In genomic region chr4:147246096-147246495, GRCh38 we compare ENCODE assay signal across 20 cellular contexts.
DNase-seq lines count a peak whose midpoint lies in the region; ATAC-seq and TF ChIP-seq lines count a peak whose summit lies in the region.
"Had no signal": no experiment of that assay in that cellular context is flagged by ENCODE, and none has a peak within 500 bp of the region (broad histone marks: within the 10 kb centered on the region; RNA-seq: fewer than 3 reads in every experiment).

No MANE protein-coding gene starts in this region.

- no peak overlapping the region for H4K91ac ChIP-seq in IMR-90 (ENCODE audit: insufficient read depth, low read depth, low read length)
- H4K91ac ChIP-seq in mesenchymal stem cell (ENCODE audit: low read length): peak overlapping the region; percentile 61

- no peak overlapping the region for H4K5ac ChIP-seq in IMR-90 (ENCODE audit: low read depth, low read length)

- H3K79me1 ChIP-seq in IMR-90 (ENCODE audit: low read depth in 1 of 2, low read length in 2 of 2) (no peaks in the 10 kb centered on the region), mesenchymal stem cell (replicated peaks; ENCODE audit: low read length, poor library complexity, severe bottlenecking) (no peaks in the 10 kb centered on the region)

- no peaks in the 10 kb centered on the region for H3K9me1 ChIP-seq in IMR-90 (ENCODE audit: insufficient read depth, low read length)

- no peak overlapping the region for H3K23ac ChIP-seq in IMR-90 (ENCODE audit: low read depth, low read length)
- H3K23ac ChIP-seq in mesenchymal stem cell (ENCODE audit: low read length in 2 of 2): no peak overlapping the region

- no peak overlapping the region for H3K14ac ChIP-seq in IMR-90 (replicated peaks; ENCODE audit: low read depth, low read length)
- no peak overlapping the region for H3K14ac ChIP-seq in mesenchymal stem cell (ENCODE audit: low read length in 2 of 2)

- POLR2A ChIA-PET in IMR-90 (lab: Charles Lee; ENCODE audit: unreplicated experiment): no interaction called here

- H3K4me3 ChIP-seq in IMR-90 (ENCODE audit: insufficient read depth, low read depth, low read length): no peak overlapping the region
- no peak overlapping the region for H3K4me3 ChIP-seq in mesenchymal stem cell (ENCODE audit: insufficient read depth in 1 of 2, low read depth in 1 of 2, low read length in 2 of 2)
- H3K4me3 ChIP-seq: BLaER1 treated with 17β-estradiol and CSF1 and Interleukin-3, amounts not matched to agents 10 nM and 100 nM; GM12878 had no signal

- no peak overlapping the region for H2BK15ac ChIP-seq in IMR-90 (ENCODE audit: low read depth, low read length)
- H2BK15ac ChIP-seq in mesenchymal stem cell (ENCODE audit: low read depth, poor library complexity, severe bottlenecking): no peak overlapping the region

- H3K9me3 ChIP-seq in IMR-90 (ENCODE audit: control insufficient read depth, insufficient read depth, low read length) (no peaks in the 10 kb centered on the region), mesenchymal stem cell (ENCODE audit: control insufficient read depth, low read length) (peaks cover 8% of the 10 kb centered on the region)
- H3K9me3 ChIP-seq: BLaER1 treated with 17β-estradiol and CSF1 and Interleukin-3, amounts not matched to agents 10 nM and 100 nM; Caco-2 had no signal

- H3K27me3 ChIP-seq in IMR-90 (ENCODE audit: control insufficient read depth, insufficient read depth, low read length) (no peaks in the 10 kb centered on the region), mesenchymal stem cell (ENCODE audit: control insufficient read depth in 1 of 2, insufficient read depth in 1 of 2, low read length in 2 of 2) (no peaks in the 10 kb centered on the region)
- H3K27me3 ChIP-seq: BLaER1 treated with 17β-estradiol and CSF1 and Interleukin-3, amounts not matched to agents 10 nM and 100 nM had no signal

- no peak overlapping the region for H2AK5ac ChIP-seq in IMR-90 (ENCODE audit: low read depth, low read length)
- no peak overlapping the region for H2AK5ac ChIP-seq in mesenchymal stem cell (ENCODE audit: low read length, severe bottlenecking)

- peak overlapping the region; percentile 7 for H2AK9ac ChIP-seq in IMR-90 (replicated peaks; ENCODE audit: low read depth, low read length, poor library complexity)

- H3K27ac ChIP-seq in IMR-90 (ENCODE audit: insufficient read depth, low read length) (no peak overlapping the region), mesenchymal stem cell (ENCODE audit: low read length, poor library complexity, severe bottlenecking) (no peak overlapping the region)
- H3K27ac ChIP-seq: BLaER1 treated with 17β-estradiol and CSF1 and Interleukin-3, amounts not matched to agents 10 nM and 100 nM had no signal

- dilution Hi-C loops in IMR-90 (cut with HindIII; ENCODE audit: low sequenced_read_pairs, unreplicated experiment): no loop called here

- no peak overlapping the region for H4K8ac ChIP-seq in IMR-90 (ENCODE audit: low read depth in 2 of 2, low read length in 2 of 2)
- no peak overlapping the region for H4K8ac ChIP-seq in mesenchymal stem cell (ENCODE audit: low read length)

- no peak overlapping the region for H3K56ac ChIP-seq in IMR-90 (ENCODE audit: extremely low read depth, insufficient read depth, low read length)

- in situ Hi-C loops in IMR-90 (cut with MboI; ENCODE audit: low sequenced_read_pairs): no loop called here

- CTCF ChIA-PET in IMR-90 (lab: Yijun Ruan, JAX): no interaction called here

- no peak for ATAC-seq in IMR-90 (ENCODE audit: low read depth)
- no peak for ATAC-seq in HG03565 (IDR thresholded peaks at IDR 0.05; ENCODE audit: unreplicated experiment)
- ATAC-seq: CD8-positive, alpha-beta T cell; GM12878 had no signal

- no peak for TF ChIP-seq POLR2A in IMR-90 (IDR thresholded peaks at IDR 0.05; ENCODE audit: low read depth, low read length)

- H2BK120ac ChIP-seq in IMR-90 (ENCODE audit: low read depth, low read length) (no peak overlapping the region), mesenchymal stem cell (ENCODE audit: low read depth, low read length) (peak overlapping the region; percentile 73)

- intact Hi-C loops in IMR-90 (cut with micrococcal nuclease): no loop called here

- TF ChIP-seq CTCF in IMR-90 (conservative IDR thresholded peaks at IDR 0.05; ENCODE audit: low read depth, low read length): no peak

- no CpG with 5 or more reads among the region's 1 CpG for WGBS in IMR-90 (ENCODE audit: extremely low coverage in 2 of 2, insufficient read length in 1 of 2), 2 experiments
- no CpG with 5 or more reads among the region's 1 CpG for WGBS in mesenchymal stem cell

- no peaks in the 10 kb centered on the region for H3K4me1 ChIP-seq in IMR-90 (ENCODE audit: control insufficient read depth, insufficient read depth, low read length)
- H3K4me1 ChIP-seq in mesenchymal stem cell (ENCODE audit: control insufficient read depth, insufficient read depth, low read depth, low read length): no peaks in the 10 kb centered on the region
- H3K4me1 ChIP-seq: BLaER1 treated with 17β-estradiol and CSF1 and Interleukin-3, amounts not matched to agents 10 nM and 100 nM had no signal

- DNase-seq in IMR-90 (no peak), mesenchymal stem cell (no peak), smooth muscle cell of the brain vasculature (ENCODE audit: low read depth, low spot score) (peak; percentile 57), DMS114 treated with DMSO at 0.1 percent for 48 hours (lab: John Stamatoyannopoulos, UW; ENCODE audit: unreplicated experiment) (no peak), NCI-H2081 (lab: John Stamatoyannopoulos, UW) (no peak)
- DNase-seq: 8988T; AML-193; Calu3; CD4-positive, alpha-beta T cell; CD8-positive, alpha-beta T cell; DMS153; DMS53; DMS79; DND-41; EL; GDM1 had no signal

- H2AFZ ChIP-seq in IMR-90 (replicated peaks; ENCODE audit: low read length, poor library complexity): no peak overlapping the region
- H2AFZ ChIP-seq in mesenchymal stem cell (ENCODE audit: low read depth, low read length): no peak overlapping the region

- H2BK12ac ChIP-seq in mesenchymal stem cell (ENCODE audit: low read length in 2 of 2): peak overlapping the region in 1 of 2 experiments; percentile 86

- no peaks in the 10 kb centered on the region for H4K20me1 ChIP-seq in IMR-90 (ENCODE audit: insufficient read depth, low read length)
- H4K20me1 ChIP-seq: BLaER1 treated with 17β-estradiol and CSF1 and Interleukin-3, amounts not matched to agents 10 nM and 100 nM had no signal

- H3K4me2 ChIP-seq in IMR-90 (ENCODE audit: low read depth, low read length) (no peak overlapping the region), mesenchymal stem cell (ENCODE audit: low read length, poor library complexity, severe bottlenecking) (no peak overlapping the region)
- H3K4me2 ChIP-seq: BLaER1 treated with 17β-estradiol and CSF1 and Interleukin-3, amounts not matched to agents 10 nM and 100 nM had no signal

- H2BK20ac ChIP-seq in IMR-90 (ENCODE audit: low read depth, low read length): no peak overlapping the region

- TF ChIP-seq RAD21 in IMR-90 (IDR thresholded peaks at IDR 0.05; ENCODE audit: low read length): no peak

- H3K4ac ChIP-seq in IMR-90 (ENCODE audit: low read depth, low read length): no peak overlapping the region
- H3K4ac ChIP-seq in mesenchymal stem cell (ENCODE audit: low read depth in 1 of 2, low read length in 2 of 2): peak overlapping the region in 1 of 2 experiments; percentile 73

- no peak overlapping the region for H2BK5ac ChIP-seq in IMR-90 (ENCODE audit: low read depth, low read length, poor library complexity, severe bottlenecking)
- no peak overlapping the region for H2BK5ac ChIP-seq in mesenchymal stem cell (ENCODE audit: low read depth, low read length, poor library complexity, severe bottlenecking)

- H3K18ac ChIP-seq in IMR-90 (ENCODE audit: low read depth, low read length): no peak overlapping the region
- H3K18ac ChIP-seq in mesenchymal stem cell (ENCODE audit: low read depth in 1 of 2, low read length in 2 of 2): peak overlapping the region; percentile 18 to 58

- H3K9ac ChIP-seq in IMR-90 (ENCODE audit: low read depth, low read length) (no peak overlapping the region), mesenchymal stem cell (ENCODE audit: low read length) (no peak overlapping the region)
- H3K9ac ChIP-seq: BLaER1 treated with 17β-estradiol and CSF1 and Interleukin-3, amounts not matched to agents 10 nM and 100 nM had no signal

- no TSS peak for BruUV-seq in IMR-90 (replicated peaks; lab: Mats Ljungman, UMichigan)

- H3K36me3 ChIP-seq in IMR-90 (ENCODE audit: control insufficient read depth, insufficient read depth, low read length) (no peaks in the 10 kb centered on the region), mesenchymal stem cell (ENCODE audit: control insufficient read depth in 1 of 2, insufficient read depth in 2 of 2, low read depth in 1 of 2, low read length in 2 of 2) (no peaks in the 10 kb centered on the region)
- H3K36me3 ChIP-seq: BLaER1 treated with 17β-estradiol and CSF1 and Interleukin-3, amounts not matched to agents 10 nM and 100 nM had no signal

TF ChIP-seq in IMR-90, 13 proteins besides CTCF, POLR2A, EP300 and RAD21:
- no peak for TF ChIP-seq RCOR1 (IDR thresholded peaks at IDR 0.05; ENCODE audit: insufficient replicate concordance, low read length)
- TF ChIP-seq USF2 (IDR thresholded peaks at IDR 0.05; ENCODE audit: low read depth, low read length): no peak
- no peak for TF ChIP-seq SMC3 (IDR thresholded peaks at IDR 0.05; ENCODE audit: low read depth, low read length)
- no peak for TF ChIP-seq MAZ (IDR thresholded peaks at IDR 0.05; ENCODE audit: borderline replicate concordance, low read depth, low read length)
- no peak for TF ChIP-seq NFE2L2 (IDR thresholded peaks at IDR 0.05; ENCODE audit: low read depth, low read length)
- no peak for TF ChIP-seq CEBPB (IDR thresholded peaks at IDR 0.05; ENCODE audit: low read depth, low read length)
- TF ChIP-seq BHLHE40 (IDR thresholded peaks at IDR 0.05; ENCODE audit: low read depth, low read length): no peak
- no peak for TF ChIP-seq MAFK (IDR thresholded peaks at IDR 0.05; ENCODE audit: low read depth, low read length)
- TF ChIP-seq RFX5 (IDR thresholded peaks at IDR 0.05; ENCODE audit: low read depth, low read length): no peak
TF ChIP-seq in IMR-90: peak in this region for 0.
